ENCODE assay signal across 16 cellular contexts in the genomic region with DNA sequence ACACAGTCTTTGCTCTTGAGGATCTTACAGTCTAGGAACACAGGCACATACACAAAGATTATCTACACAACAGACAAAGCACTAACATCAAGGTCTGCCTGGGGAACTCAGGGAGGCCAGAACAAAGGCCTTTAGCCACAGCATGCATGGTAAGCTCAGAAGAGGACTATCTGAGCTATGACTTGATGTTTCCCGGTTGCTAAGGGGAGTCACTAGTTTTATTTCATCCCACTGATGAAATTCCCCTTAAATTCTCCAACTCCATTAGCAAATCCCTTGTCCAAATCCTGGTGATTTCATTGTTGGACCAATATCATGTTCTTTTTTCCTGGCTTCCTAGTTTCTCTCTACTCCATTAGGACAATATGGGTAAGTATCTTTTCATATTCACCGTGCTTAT.
"Had no signal": no experiment of that assay in that cellular context is flagged by ENCODE, and none has a peak within 500 bp of the region (broad histone marks: within the 10 kb centered on the region; RNA-seq: fewer than 3 reads in every experiment).

No MANE protein-coding gene starts in this region.

- H3K9me3 ChIP-seq: mucosa of descending colon, neutrophil, suprapubic skin, upper lobe of left lung had no signal

- H3K27ac ChIP-seq: neutrophil, SK-N-MC, suprapubic skin, upper lobe of left lung had no signal

- H3K36me3 ChIP-seq: neutrophil, suprapubic skin, upper lobe of left lung had no signal

- H3K4me3 ChIP-seq: lung, mucosa of descending colon, SK-N-MC, smooth muscle cell, suprapubic skin, upper lobe of left lung had no signal

- H3K27me3 ChIP-seq: neutrophil, suprapubic skin, upper lobe of left lung had no signal

- H3K4me2 ChIP-seq: smooth muscle cell had no signal

- DNase-seq: activated CD4-positive, alpha-beta T cell treated with anti-CD3 and anti-CD28 coated beads, Interleukin-2, amount 50 U/mL, for 1 hour; activated naive CD4-positive, alpha-beta T cell treated with Interleukin-2 at 50 U/mL for 16 hours; left cardiac atrium; mucosa of descending colon; naive thymus-derived CD8-positive, alpha-beta T cell; posterior cingulate gyrus; retina; stimulated activated naive CD8-positive, alpha-beta T cell treated with anti-CD3 and anti-CD28 coated beads, Interleukin-15, Interleukin-2, amounts not matched to agents 100 U/mL and 50 U/mL, for 24 hours; upper lobe of left lung had no signal

- ATAC-seq: activated CD4-positive, CD25-positive, alpha-beta regulatory T cell treated with anti-CD3 and anti-CD28 coated beads, Interleukin-2, amount 50 U/mL, for 24 hours; activated T-helper 17 cell treated with anti-CD3 and anti-CD28 coated beads, Interleukin-2, amount 50 U/mL, for 72 hours; mucosa of descending colon; naive thymus-derived CD8-positive, alpha-beta T cell; stimulated activated naive CD8-positive, alpha-beta T cell treated with anti-CD3 and anti-CD28 coated beads, Interleukin-15, Interleukin-2, amounts not matched to agents 100 U/mL and 50 U/mL, for 24 hours had no signal
